Comparison of ENCODE assay signal across 8 cellular contexts in the genomic region with DNA sequence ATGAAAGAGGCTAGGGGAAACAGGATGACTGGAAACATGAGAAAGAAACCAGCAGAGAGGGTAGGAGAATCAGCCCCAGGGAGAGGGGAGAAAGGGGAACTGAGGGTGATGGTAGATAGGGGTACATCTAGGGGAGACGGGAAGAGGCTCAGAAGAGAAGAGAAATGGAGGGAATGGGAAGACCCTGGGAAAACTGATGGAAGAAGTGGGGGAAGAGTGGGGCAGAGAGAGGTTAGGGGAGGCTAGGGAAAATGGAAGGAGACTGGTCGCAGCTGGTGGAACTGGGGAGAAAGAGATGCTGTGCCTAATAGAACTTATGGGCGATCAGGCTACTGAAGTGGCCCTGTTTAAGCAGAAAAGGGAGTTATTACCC. TPM values are rescaled to one million over a fixed set of nuclear protein-coding genes. Genes with fewer than 3 reads are reported as not detected.
DNase-seq lines count a peak whose midpoint lies in the region; ATAC-seq, FAIRE-seq and TF ChIP-seq lines count a peak whose summit lies in the region.

No MANE protein-coding gene starts in this region.

- H3K27ac ChIP-seq in left ventricle myocardium inferior (replicated peaks) = peak overlapping the region; percentile 81
- H3K27ac ChIP-seq in mammary epithelial cell (ENCODE audit: insufficient read depth, low read depth, low read length) = peak overlapping the region; percentile 50
- no peak overlapping the region for H3K27ac ChIP-seq in mesendoderm (ENCODE audit: low read depth, low read length)
- H3K27ac ChIP-seq in urinary bladder (ENCODE audit: low read depth) = peak overlapping the region; percentile 65

- H3K27me3 ChIP-seq in left ventricle myocardium inferior (ENCODE audit: low read depth) (no peaks in the 10 kb centered on the region), mammary epithelial cell (ENCODE audit: insufficient read depth, low read length) (no peaks in the 10 kb centered on the region), mesendoderm (ENCODE audit: insufficient read depth, low read length, poor library complexity) (no peaks in the 10 kb centered on the region)

- H2BK15ac ChIP-seq in mesendoderm (replicated peaks; ENCODE audit: low read depth) = no peak overlapping the region

- H2AFZ ChIP-seq in mammary epithelial cell (ENCODE audit: low read depth, low read length) = peak overlapping the region; percentile 93

- H2BK5ac ChIP-seq in mesendoderm (ENCODE audit: low read length) = no peak overlapping the region

- in situ Hi-C loops in mammary epithelial cell (cut with MboI; ENCODE audit: low sequenced_read_pairs in 2 of 2) = no loop called here

- H3K79me1 ChIP-seq in mesendoderm (ENCODE audit: low read length) = no peaks in the 10 kb centered on the region

- H3K79me2 ChIP-seq in mammary epithelial cell (ENCODE audit: insufficient read depth, low read length) = peaks cover 8% of the 10 kb centered on the region
- H3K79me2 ChIP-seq in mesendoderm (ENCODE audit: control insufficient read depth, insufficient read depth, low read length) = no peaks in the 10 kb centered on the region

- H2BK120ac ChIP-seq in mesendoderm (ENCODE audit: low read depth, low read length) = no peak overlapping the region

- H4K20me1 ChIP-seq in mammary epithelial cell (ENCODE audit: insufficient read depth, low read length) = no peaks in the 10 kb centered on the region

- H2AK5ac ChIP-seq in mesendoderm (ENCODE audit: low read length) = no peak overlapping the region

- H3K36me3 ChIP-seq in left ventricle myocardium inferior (peaks cover 13% of the 10 kb centered on the region), mammary epithelial cell (ENCODE audit: insufficient read depth, low read length) (no peaks in the 10 kb centered on the region), mesendoderm (ENCODE audit: control insufficient read depth, insufficient read depth, low read length) (no peaks in the 10 kb centered on the region), urinary bladder (ENCODE audit: insufficient read depth) (no peaks in the 10 kb centered on the region)

- no peak for TF ChIP-seq CTCF in left ventricle myocardium inferior (IDR thresholded peaks at IDR 0.05; ENCODE audit: borderline replicate concordance)
- no peak for TF ChIP-seq CTCF in mammary epithelial cell (conservative IDR thresholded peaks at IDR 0.05 in 1 of 2, IDR thresholded peaks at IDR 0.05 in 1 of 2; ENCODE audit: extremely low read depth in 1 of 2, insufficient read depth in 1 of 2, low read depth in 1 of 2, low read length in 2 of 2)
- no peak for TF ChIP-seq CTCF in D721Med (IDR thresholded peaks at IDR 0.05; ENCODE audit: insufficient read depth, missing control alignments)

- no peak for FAIRE-seq in D721Med (lab: Jason Lieb, UNC)

- H3K4ac ChIP-seq in mesendoderm (ENCODE audit: low read depth, low read length) = no peak overlapping the region

- no peak overlapping the region for H3K18ac ChIP-seq in mesendoderm (ENCODE audit: low read length)

- ATAC-seq in Right ventricle myocardium inferior (no peak), HG03442 (IDR thresholded peaks at IDR 0.05; ENCODE audit: unreplicated experiment) (no peak)

- intact Hi-C loops in left ventricle myocardium inferior (cut with micrococcal nuclease) (no loop called here), Right ventricle myocardium inferior (cut with DNase I) (no loop called here), mammary epithelial cell (cut with micrococcal nuclease) (no loop called here)

- no peak overlapping the region for H3K23ac ChIP-seq in mesendoderm (ENCODE audit: low read length)

- H3K4me1 ChIP-seq in left ventricle myocardium inferior (peaks cover 17% of the 10 kb centered on the region), mammary epithelial cell (ENCODE audit: insufficient read depth, low read length) (peaks cover 17% of the 10 kb centered on the region), mesendoderm (ENCODE audit: control insufficient read depth, low read depth, low read length) (peaks cover 2% of the 10 kb centered on the region), urinary bladder (ENCODE audit: insufficient read depth) (no peaks in the 10 kb centered on the region)

- H4K5ac ChIP-seq in mesendoderm (ENCODE audit: low read length) = no peak overlapping the region

- H3K56ac ChIP-seq in mesendoderm (ENCODE audit: low read length) = peak overlapping the region; percentile 83

- CTCF ChIA-PET in mammary epithelial cell (lab: Charles Lee; ENCODE audit: low non-redundant PET) = interaction anchor here (0.8 kb wide), 1 partner anchor 121 kb away, joined by 7 read pairs; no protein-coding TSS in a partner anchor

- H4K8ac ChIP-seq in mesendoderm (ENCODE audit: low read depth, low read length) = no peak overlapping the region

- peak overlapping the region; percentile 79 for H3K9ac ChIP-seq in mammary epithelial cell (ENCODE audit: insufficient read depth, low read length)
- H3K9ac ChIP-seq in mesendoderm (ENCODE audit: low read length) = no peak overlapping the region

- DNase-seq in left ventricle myocardium inferior (no peak), Right ventricle myocardium inferior (ENCODE audit: missing footprints) (no peak), mammary epithelial cell (no peak), mesendoderm (no peak), D721Med (ENCODE audit: insufficient read length, low spot score) (no peak), HUDEP-2 (lab: John Stamatoyannopoulos, UW; ENCODE audit: unreplicated experiment in 76 of 76) (no peak)

- H3K4me3 ChIP-seq in left ventricle myocardium inferior = peak overlapping the region; percentile 65
- H3K4me3 ChIP-seq in mammary epithelial cell (replicated peaks in 1 of 3; ENCODE audit: insufficient read depth in 1 of 3, low read depth in 2 of 3, low read length in 3 of 3) = peak overlapping the region; percentile 65 to 72 (median 65)
- H3K4me3 ChIP-seq in mesendoderm (ENCODE audit: low read length) = no peak overlapping the region
- H3K4me3 ChIP-seq in urinary bladder (ENCODE audit: low read depth, low read length) = peak overlapping the region; percentile 15

- no peaks in the 10 kb centered on the region for H3K9me3 ChIP-seq in left ventricle myocardium inferior (replicated peaks)
- H3K9me3 ChIP-seq in mammary epithelial cell (replicated peaks; ENCODE audit: insufficient read depth, low read length) = no peaks in the 10 kb centered on the region

- dilution Hi-C loops in mammary epithelial cell (cut with HindIII; ENCODE audit: low sequenced_read_pairs) = no loop called here

- no TSS peak for BruUV-seq in mammary epithelial cell (replicated peaks; lab: Mats Ljungman, UMichigan)

- 80% methylated on average over 3 of the region's 3 CpGs for WGBS in mammary epithelial cell (ENCODE audit: low coverage, missing lambda C conversion rate)
- WGBS in mesendoderm (ENCODE audit: extremely low coverage, insufficient coverage, low lambda C conversion rate) = no CpG with 5 or more reads among the region's 3 CpGs
- WGBS in urinary bladder = 76% methylated on average over 3 of the region's 3 CpGs

- H3K4me2 ChIP-seq in mammary epithelial cell (ENCODE audit: insufficient read depth, low read depth, low read length) = peak overlapping the region; percentile 73
- H3K4me2 ChIP-seq in mesendoderm (ENCODE audit: low read length) = peak overlapping the region; percentile 10

RNA-seq across cellular contexts. Expression of a gene that starts 0.5 kb away (rescaled TPM):
- total RNA-seq in left ventricle myocardium inferior (9.8 TPM), Right ventricle myocardium inferior (10.5 TPM), mammary epithelial cell (10 to 100 TPM; 19.2 to 44.8 TPM), urinary bladder (43.0 TPM)
- polyA plus RNA-seq in mammary epithelial cell (68.8 TPM), urinary bladder (54.6 TPM)
- polyA minus RNA-seq in mammary epithelial cell = 22.0 TPM
- 7.1 TPM for polyA plus RNA-seq in mesendoderm (2013, experiment 1 of 2)
- polyA plus RNA-seq in mesendoderm (2013, experiment 2 of 2) = 8.0 TPM

RNA-seq across cellular contexts. Expression of a gene that starts 25.3 kb away (rescaled TPM):
- total RNA-seq in left ventricle myocardium inferior (10.4 TPM), Right ventricle myocardium inferior (12.7 TPM), mammary epithelial cell (10 to 100 TPM; 22.3 to 33.2 TPM), urinary bladder (15.1 TPM)
- polyA plus RNA-seq in mammary epithelial cell (19.8 TPM), urinary bladder (17.8 TPM)
- polyA minus RNA-seq in mammary epithelial cell = 13.4 TPM
- polyA plus RNA-seq in mesendoderm (2013, experiment 1 of 2) = 7.7 TPM
- 7.5 TPM for polyA plus RNA-seq in mesendoderm (2013, experiment 2 of 2)

RNA-seq across cellular contexts. Expression of a gene that starts 54.1 kb away (rescaled TPM):
- total RNA-seq in left ventricle myocardium inferior (0.25 TPM), Right ventricle myocardium inferior (0.35 TPM), mammary epithelial cell (1 to 10 TPM in 1 of 2 donors, under 1 TPM in 1; 0.12 to 6.8 TPM), urinary bladder (1.5 TPM)
- polyA plus RNA-seq in mammary epithelial cell (0.11 TPM), urinary bladder (0.67 TPM)
- not detected for polyA minus RNA-seq in mammary epithelial cell
- polyA plus RNA-seq in mesendoderm (2013, experiment 1 of 2) = 1.7 TPM
- 1.7 TPM for polyA plus RNA-seq in mesendoderm (2013, experiment 2 of 2)
